In genomic region chr9:2634818-2635217, GRCh38 we compare ENCODE assay signal across 15 cellular contexts. TPM values are rescaled to one million over a fixed set of nuclear protein-coding genes. Genes with fewer than 3 reads are reported as not detected.
DNase-seq lines count a peak whose midpoint lies in the region; ATAC-seq and TF ChIP-seq lines count a peak whose summit lies in the region.
"Had no signal": no experiment of that assay in that cellular context is flagged by ENCODE, and none has a peak within 500 bp of the region (broad histone marks: within the 10 kb centered on the region; RNA-seq: fewer than 3 reads in every experiment).

No MANE protein-coding gene starts in this region.

- H3K4me3 Mint-ChIP-seq in T-helper 17 cell (no peak overlapping the region), endodermal cell (no peak overlapping the region)
- H3K4me3 Mint-ChIP-seq in activated T-cell treated with anti-CD3 and anti-CD28 coated beads, Interleukin-2, amount 50 U/mL, for 24 hours: no peak overlapping the region
- H3K4me3 Mint-ChIP-seq: CD4-positive, alpha-beta memory T cell had no signal

- H3K27me3 Mint-ChIP-seq in T-helper 17 cell (peaks cover 10% of the 10 kb centered on the region), endodermal cell (ENCODE audit: insufficient read depth) (no peaks in the 10 kb centered on the region)
- peaks cover 24% of the 10 kb centered on the region for H3K27me3 Mint-ChIP-seq in activated T-cell treated with anti-CD3 and anti-CD28 coated beads, Interleukin-2, amount 50 U/mL, for 24 hours

- H3K27me3 ChIP-seq in HAP-1 (ENCODE audit: low read depth) (no peaks in the 10 kb centered on the region), endodermal cell (ENCODE audit: control insufficient read depth, insufficient read depth, low read length, poor library complexity, severe bottlenecking) (no peaks in the 10 kb centered on the region), psoas muscle (ENCODE audit: insufficient read depth in 3 of 3, low read length in 2 of 3) (no peaks in the 10 kb centered on the region)
- H3K27me3 ChIP-seq: BE2C, MG63 had no signal

- intact Hi-C loops in psoas muscle (cut with DNase I): no loop called here

- no peak overlapping the region for H3K27ac ChIP-seq in endodermal cell (ENCODE audit: low read depth, low read length)
- H3K27ac ChIP-seq in psoas muscle: peak overlapping the region; percentile 67
- H3K27ac ChIP-seq: KMS-11 had no signal

- H3K27ac Mint-ChIP-seq in T-helper 17 cell (peak overlapping the region; percentile 1), endodermal cell (no peak overlapping the region)
- no peak overlapping the region for H3K27ac Mint-ChIP-seq in activated T-cell treated with anti-CD3 and anti-CD28 coated beads, Interleukin-2, amount 50 U/mL, for 24 hours
- H3K27ac Mint-ChIP-seq: CD4-positive, alpha-beta memory T cell had no signal

- peaks cover 59% of the 10 kb centered on the region for H3K4me1 ChIP-seq in HAP-1
- peaks cover 17% of the 10 kb centered on the region for H3K4me1 ChIP-seq in endodermal cell (ENCODE audit: control insufficient read depth, insufficient read depth, low read length)
- peaks cover 46% of the 10 kb centered on the region for H3K4me1 ChIP-seq in psoas muscle
- H3K4me1 ChIP-seq: BE2C had no signal

- DNase-seq in HAP-1 (ENCODE audit: low spot score in 2 of 2) (peak; percentile 21 to 35), T-helper 17 cell (no peak), endodermal cell (no peak), psoas muscle (no peak), HK-2 (ENCODE audit: unreplicated experiment) (no peak)
- no peak for DNase-seq in activated T-cell treated with anti-CD3 and anti-CD28 coated beads, Interleukin-2, amount 50 U/mL, for 24 hours
- DNase-seq: BE2C; CD4-positive, alpha-beta memory T cell; GF-D8; MG63; NCI-H1105; NCI-H187 had no signal

- ATAC-seq in T-helper 17 cell (no peak), psoas muscle (no peak), GM18868 (IDR thresholded peaks at IDR 0.05; ENCODE audit: unreplicated experiment) (no peak), GM19463 (IDR thresholded peaks at IDR 0.05; ENCODE audit: unreplicated experiment) (no peak)

- 91 to 92% methylated on average over 3 of the region's 3 CpGs for whole genome bisulfite sequencing in endodermal cell (ENCODE audit: insufficient coverage in 1 of 2, insufficient read length in 1 of 2), 2 experiments
- WGBS in psoas muscle, 3 donors: 71 to 90% (median 73%) methylated on average over 3 of the region's 3 CpGs

- TF ChIP-seq CTCF in endodermal cell (conservative IDR thresholded peaks at IDR 0.05) (peak; percentile 53), psoas muscle (IDR thresholded peaks at IDR 0.05) (no peak)

- no peak overlapping the region for H3K4me3 ChIP-seq in HAP-1
- no peak overlapping the region for H3K4me3 ChIP-seq in endodermal cell (ENCODE audit: low read length)
- H3K4me3 ChIP-seq in psoas muscle: no peak overlapping the region
- H3K4me3 ChIP-seq: MG63 had no signal

- no peaks in the 10 kb centered on the region for H3K9me3 Mint-ChIP-seq in endodermal cell
- H3K9me3 Mint-ChIP-seq in activated T-cell treated with anti-CD3 and anti-CD28 coated beads, Interleukin-2, amount 50 U/mL, for 24 hours: peaks cover 2% of the 10 kb centered on the region

- in situ Hi-C loops in HAP-1 (cut with MboI; ENCODE audit: low sequenced_read_pairs): no loop called here

- H3K36me3 Mint-ChIP-seq in T-helper 17 cell (ENCODE audit: low read depth): no peaks in the 10 kb centered on the region
- peaks cover 32% of the 10 kb centered on the region for H3K36me3 Mint-ChIP-seq in endodermal cell (ENCODE audit: low read depth)
- H3K36me3 Mint-ChIP-seq in activated T-cell treated with anti-CD3 and anti-CD28 coated beads, Interleukin-2, amount 50 U/mL, for 24 hours (ENCODE audit: low read depth): no peaks in the 10 kb centered on the region
- H3K36me3 Mint-ChIP-seq: CD4-positive, alpha-beta memory T cell had no signal

- H3K9ac ChIP-seq in endodermal cell (ENCODE audit: extremely low read depth, low read length, poor library complexity, severe bottlenecking): no peak overlapping the region
- H3K9ac ChIP-seq: KMS-11 had no signal

- H3K36me3 ChIP-seq in HAP-1 (replicated peaks) (peaks cover 15% of the 10 kb centered on the region), endodermal cell (ENCODE audit: control insufficient read depth, insufficient read depth, low read length) (peaks cover 70% of the 10 kb centered on the region), psoas muscle (ENCODE audit: insufficient read depth in 1 of 2, low read depth in 1 of 2) (peaks cover 4 to 13% of the 10 kb centered on the region in 2 donors)
- H3K36me3 ChIP-seq: MG63 had no signal

- H3K4me1 Mint-ChIP-seq in T-helper 17 cell (peaks cover 5% of the 10 kb centered on the region), endodermal cell (peaks cover 23% of the 10 kb centered on the region)
- H3K4me1 Mint-ChIP-seq in activated T-cell treated with anti-CD3 and anti-CD28 coated beads, Interleukin-2, amount 50 U/mL, for 24 hours (ENCODE audit: low read depth): peaks cover 11% of the 10 kb centered on the region
- H3K4me1 Mint-ChIP-seq: CD4-positive, alpha-beta memory T cell had no signal

- H3K9me3 ChIP-seq in HAP-1 (no peaks in the 10 kb centered on the region), T-helper 17 cell (ENCODE audit: control insufficient read depth, low read length, poor library complexity, severe bottlenecking) (no peaks in the 10 kb centered on the region), endodermal cell (ENCODE audit: control insufficient read depth, low read length) (no peaks in the 10 kb centered on the region), psoas muscle (no peaks in the 10 kb centered on the region)
- H3K9me3 ChIP-seq: BE2C, MG63 had no signal

RNA-seq across cellular contexts. Expression of gene VLDLR, which starts 13.2 kb away (rescaled TPM):
- total RNA-seq in T-helper 17 cell: under 1 TPM; 0.15 to 0.57 TPM
- 10 to 100 TPM; 29.5 to 38.7 TPM for total RNA-seq in endodermal cell
- 22.2 TPM for polyA plus RNA-seq in endodermal cell (2013, experiment 1 of 2)
- 19.4 TPM for polyA plus RNA-seq in endodermal cell (2013, experiment 2 of 2)
- total RNA-seq in psoas muscle: 10 to 100 TPM; 20.3 to 34.4 (median 28.3) TPM
- 10 to 100 TPM in 1 of 3 donors, 1 to 10 TPM in 2; 7.9 to 10.3 (median 8.5) TPM for polyA plus RNA-seq in psoas muscle

Comparison
In these comparisons a context has a peak if more than half of its experiments do, and no peak if none do; other contexts are left out.
1. DNase-seq: peak in HAP-1 (2 of 2); none in T-helper 17 cell (0 of 3), endodermal cell (single experiment), psoas muscle (0 of 2), HK-2 (single experiment) and activated T-cell treated with anti-CD3 and anti-CD28 coated beads, Interleukin-2, amount 50 U/mL, for 24 hours (single experiment).
2. RNA of gene VLDLR, which starts 13.2 kb away (total RNA-seq): 29.5 to 38.7 TPM in endodermal cell and 20.3 to 34.4 TPM in psoas muscle; 0.15 to 0.57 TPM in T-helper 17 cell; every median in the first group is over 10 times any median in the second.